In genomic region chr22:50251472-50252054, GRCh38 we compare ENCODE assay signal across 8 cellular contexts. TPM values are rescaled to one million over a fixed set of nuclear protein-coding genes. Genes with fewer than 3 reads are reported as not detected.
DNase-seq lines count a peak whose midpoint lies in the region; ATAC-seq and TF ChIP-seq lines count a peak whose summit lies in the region.

No MANE protein-coding gene starts in this region.

- peak overlapping the region; percentile 77 for H3K4me3 Mint-ChIP-seq in T-helper 17 cell
- peak overlapping the region; percentile 57 for H3K4me3 Mint-ChIP-seq in glutamatergic neuron (ENCODE audit: unreplicated experiment)
- H3K4me3 Mint-ChIP-seq in activated T-helper 2 cell treated with anti-CD3 and anti-CD28 coated beads, Interferon-gamma antibody, Interleukin-2, Interleukin-4, amounts not matched to agents 10 μg/mL and 5 μg/mL and 100 μg/mL, durations not matched to agents 14 hours and 24 hours and 36 hours (ENCODE audit: low read depth): no peak overlapping the region

- H3K36me3 ChIP-seq in skeletal muscle tissue (ENCODE audit: control insufficient read depth in 3 of 3, insufficient read depth in 3 of 3, low read length in 3 of 3): peaks cover 25 to 41% (median 40%) of the 10 kb centered on the region in 3 donors

- DNase-seq in T-helper 17 cell: no peak
- DNase-seq in glutamatergic neuron: no peak
- no peak for DNase-seq in activated T-helper 2 cell treated with anti-CD3 and anti-CD28 coated beads, Interferon-gamma antibody, Interleukin-2, Interleukin-4, amounts not matched to agents 10 μg/mL and 5 μg/mL and 100 μg/mL, durations not matched to agents 14 hours and 24 hours and 36 hours (ENCODE audit: low spot score)
- no peak for DNase-seq in AG20443 (ENCODE audit: low spot score)

- H3K36me3 Mint-ChIP-seq in T-helper 17 cell (ENCODE audit: low read depth) (no peaks in the 10 kb centered on the region), glutamatergic neuron (ENCODE audit: unreplicated experiment) (no peaks in the 10 kb centered on the region)
- H3K36me3 Mint-ChIP-seq in activated T-helper 2 cell treated with anti-CD3 and anti-CD28 coated beads, Interferon-gamma antibody, Interleukin-2, Interleukin-4, amounts not matched to agents 10 μg/mL and 5 μg/mL and 100 μg/mL, durations not matched to agents 14 hours and 24 hours and 36 hours (ENCODE audit: low read depth): peaks cover 10% of the 10 kb centered on the region

- ATAC-seq in GM19035 (IDR thresholded peaks at IDR 0.05; ENCODE audit: unreplicated experiment) (peak; percentile 1), T-helper 17 cell (peak; percentile 3), GM21619 (IDR thresholded peaks at IDR 0.05; ENCODE audit: unreplicated experiment) (no peak), HG03280 (IDR thresholded peaks at IDR 0.05; ENCODE audit: unreplicated experiment) (no peak)

- H3K27me3 ChIP-seq in skeletal muscle tissue (ENCODE audit: control insufficient read depth in 3 of 3, insufficient read depth in 3 of 3, low read length in 3 of 3): no peaks in the 10 kb centered on the region

- TF ChIP-seq CTCF in glutamatergic neuron (IDR thresholded peaks at IDR 0.05; ENCODE audit: partially characterized antibody, unreplicated experiment): no peak

- H3K27ac Mint-ChIP-seq in T-helper 17 cell: peak overlapping the region; percentile 24
- no peak overlapping the region for H3K27ac Mint-ChIP-seq in glutamatergic neuron (ENCODE audit: unreplicated experiment)
- no peak overlapping the region for H3K27ac Mint-ChIP-seq in activated T-helper 2 cell treated with anti-CD3 and anti-CD28 coated beads, Interferon-gamma antibody, Interleukin-2, Interleukin-4, amounts not matched to agents 10 μg/mL and 5 μg/mL and 100 μg/mL, durations not matched to agents 14 hours and 24 hours and 36 hours

- intact Hi-C loops in activated T-helper 2 cell treated with anti-CD3 and anti-CD28 coated beads, Interferon-gamma antibody, Interleukin-2, Interleukin-4, amounts not matched to agents 10 μg/mL and 5 μg/mL and 100 μg/mL, durations not matched to agents 14 hours and 24 hours and 36 hours (cut with micrococcal nuclease): no loop called here

- H3K27me3 Mint-ChIP-seq in T-helper 17 cell (no peaks in the 10 kb centered on the region), glutamatergic neuron (ENCODE audit: unreplicated experiment) (peaks cover 6% of the 10 kb centered on the region)
- H3K27me3 Mint-ChIP-seq in activated T-helper 2 cell treated with anti-CD3 and anti-CD28 coated beads, Interferon-gamma antibody, Interleukin-2, Interleukin-4, amounts not matched to agents 10 μg/mL and 5 μg/mL and 100 μg/mL, durations not matched to agents 14 hours and 24 hours and 36 hours (ENCODE audit: low read depth): no peaks in the 10 kb centered on the region

- peaks cover 7% of the 10 kb centered on the region for H3K9me3 Mint-ChIP-seq in glutamatergic neuron (ENCODE audit: unreplicated experiment)
- H3K9me3 Mint-ChIP-seq in activated T-helper 2 cell treated with anti-CD3 and anti-CD28 coated beads, Interferon-gamma antibody, Interleukin-2, Interleukin-4, amounts not matched to agents 10 μg/mL and 5 μg/mL and 100 μg/mL, durations not matched to agents 14 hours and 24 hours and 36 hours: no peaks in the 10 kb centered on the region

- H3K4me3 ChIP-seq in skeletal muscle tissue (ENCODE audit: low read length in 3 of 3): peak overlapping the region in 2 of 3 donors; percentile 41 to 69

- H3K4me1 Mint-ChIP-seq in T-helper 17 cell: peaks cover 12% of the 10 kb centered on the region
- no peaks in the 10 kb centered on the region for H3K4me1 Mint-ChIP-seq in glutamatergic neuron (ENCODE audit: low read depth, unreplicated experiment)
- peaks cover 7% of the 10 kb centered on the region for H3K4me1 Mint-ChIP-seq in activated T-helper 2 cell treated with anti-CD3 and anti-CD28 coated beads, Interferon-gamma antibody, Interleukin-2, Interleukin-4, amounts not matched to agents 10 μg/mL and 5 μg/mL and 100 μg/mL, durations not matched to agents 14 hours and 24 hours and 36 hours (ENCODE audit: low read depth)

- H3K9ac ChIP-seq in skeletal muscle tissue (ENCODE audit: low read depth in 1 of 3, low read length in 3 of 3): peak overlapping the region in 2 of 3 donors; percentile 73 to 84

- peaks cover 31 to 63% (median 52%) of the 10 kb centered on the region in 3 donors for H3K4me1 ChIP-seq in skeletal muscle tissue (ENCODE audit: control insufficient read depth in 3 of 3, insufficient read depth in 3 of 3, low read length in 3 of 3)

- H3K9me3 ChIP-seq in T-helper 17 cell (ENCODE audit: control insufficient read depth, low read length, poor library complexity, severe bottlenecking) (no peaks in the 10 kb centered on the region), skeletal muscle tissue (ENCODE audit: control insufficient read depth in 3 of 3, low read length in 3 of 3) (no peaks in the 10 kb centered on the region)

- peak overlapping the region; percentile 37 for H3K27ac ChIP-seq in skeletal muscle tissue (ENCODE audit: low read depth, low read length)

RNA-seq across cellular contexts. Expression of gene HDAC10, which starts 0.5 kb away (rescaled TPM):
- total RNA-seq in T-helper 17 cell: 100 to 1,000 TPM in 1 of 2 donors, 10 to 100 TPM in 1; 95.5 to 105 TPM
- 88.2 TPM for total RNA-seq in glutamatergic neuron (ENCODE audit: unreplicated experiment)
- 8.9 TPM for total RNA-seq in skeletal muscle tissue
- 60.0 and 62.9 TPM in 2 replicates for total RNA-seq in activated T-helper 2 cell treated with anti-CD3 and anti-CD28 coated beads, Interferon-gamma antibody, Interleukin-2, Interleukin-4, amounts not matched to agents 10 μg/mL and 5 μg/mL and 100 μg/mL, durations not matched to agents 14 hours and 24 hours and 36 hours

RNA-seq across cellular contexts. Expression of gene TUBGCP6, which starts 6.7 kb away (rescaled TPM):
- 100 to 1,000 TPM; 110 to 122 TPM for total RNA-seq in T-helper 17 cell
- 51.0 TPM for total RNA-seq in glutamatergic neuron (ENCODE audit: unreplicated experiment)
- 17.2 TPM for total RNA-seq in skeletal muscle tissue
- total RNA-seq in activated T-helper 2 cell treated with anti-CD3 and anti-CD28 coated beads, Interferon-gamma antibody, Interleukin-2, Interleukin-4, amounts not matched to agents 10 μg/mL and 5 μg/mL and 100 μg/mL, durations not matched to agents 14 hours and 24 hours and 36 hours: 48.8 and 49.6 TPM in 2 replicates

RNA-seq across cellular contexts. Expression of gene MAPK12, which starts 9.9 kb away (rescaled TPM):
- total RNA-seq in T-helper 17 cell (1 to 10 TPM; 1.7 to 1.9 TPM), glutamatergic neuron (ENCODE audit: unreplicated experiment) (88.5 TPM), skeletal muscle tissue (18.8 TPM)
- 16.3 and 17.6 TPM in 2 replicates for total RNA-seq in activated T-helper 2 cell treated with anti-CD3 and anti-CD28 coated beads, Interferon-gamma antibody, Interleukin-2, Interleukin-4, amounts not matched to agents 10 μg/mL and 5 μg/mL and 100 μg/mL, durations not matched to agents 14 hours and 24 hours and 36 hours

RNA-seq across cellular contexts. Expression of gene MAPK11, which starts 18.6 kb away (rescaled TPM):
- 10 to 100 TPM; 13.2 to 14.4 TPM for total RNA-seq in T-helper 17 cell
- 131 TPM for total RNA-seq in glutamatergic neuron (ENCODE audit: unreplicated experiment)
- 3.1 TPM for total RNA-seq in skeletal muscle tissue
- 19.0 and 20.9 TPM in 2 replicates for total RNA-seq in activated T-helper 2 cell treated with anti-CD3 and anti-CD28 coated beads, Interferon-gamma antibody, Interleukin-2, Interleukin-4, amounts not matched to agents 10 μg/mL and 5 μg/mL and 100 μg/mL, durations not matched to agents 14 hours and 24 hours and 36 hours

RNA-seq across cellular contexts. Expression of gene SELENOO, which starts 50.8 kb away (rescaled TPM):
- total RNA-seq in T-helper 17 cell (10 to 100 TPM; 27.4 to 29.5 TPM), glutamatergic neuron (ENCODE audit: unreplicated experiment) (23.9 TPM), skeletal muscle tissue (4.7 TPM)
- 26.3 and 26.4 TPM in 2 replicates for total RNA-seq in activated T-helper 2 cell treated with anti-CD3 and anti-CD28 coated beads, Interferon-gamma antibody, Interleukin-2, Interleukin-4, amounts not matched to agents 10 μg/mL and 5 μg/mL and 100 μg/mL, durations not matched to agents 14 hours and 24 hours and 36 hours

Comparison
In these comparisons a context has a peak if more than half of its experiments do, and no peak if none do; other contexts are left out.
1. ATAC-seq: peak in GM19035 (single experiment) and T-helper 17 cell (single experiment); none in GM21619 (single experiment) and HG03280 (single experiment).